ENCODE assay signal across 1 cellular context in genomic region chr2:159157361-159158045, GRCh38.
TF ChIP-seq lines count a peak whose summit lies in the region.

No MANE protein-coding gene starts in this region.

TF ChIP-seq in IMR-90, 13 proteins besides CTCF, POLR2A, EP300 and RAD21 (continued from another document):
- no peak for TF ChIP-seq USF2 (IDR thresholded peaks at IDR 0.05; ENCODE audit: low read depth, low read length)
- no peak for TF ChIP-seq MXI1 (IDR thresholded peaks at IDR 0.05; ENCODE audit: borderline replicate concordance, low read depth, low read length)
- no peak for TF ChIP-seq ELK1 (IDR thresholded peaks at IDR 0.05; ENCODE audit: borderline replicate concordance, low read depth, low read length)
- TF ChIP-seq RFX5 (IDR thresholded peaks at IDR 0.05; ENCODE audit: low read depth, low read length), result no peak
- no peak for TF ChIP-seq SMC3 (IDR thresholded peaks at IDR 0.05; ENCODE audit: low read depth, low read length)
- TF ChIP-seq CEBPB (IDR thresholded peaks at IDR 0.05; ENCODE audit: low read depth, low read length), result no peak
- no peak for TF ChIP-seq FOS (IDR thresholded peaks at IDR 0.05; ENCODE audit: low read depth, low read length)
